15 cellular contexts compared by ENCODE assay signal in genomic region chr1:198700396-198700795, GRCh38.
DNase-seq lines count a peak whose midpoint lies in the region; ATAC-seq and TF ChIP-seq lines count a peak whose summit lies in the region.
"Had no signal": no experiment of that assay in that cellular context is flagged by ENCODE, and none has a peak within 500 bp of the region (broad histone marks: within the 10 kb centered on the region; RNA-seq: fewer than 3 reads in every experiment).

No MANE protein-coding gene starts in this region.

- peaks cover 24% of the 10 kb centered on the region for H3K4me1 Mint-ChIP-seq in Calu3 (ENCODE audit: low read depth, unreplicated experiment)
- H3K4me1 Mint-ChIP-seq in activated naive CD8-positive, alpha-beta T cell (ENCODE audit: low read depth), result peaks cover 84% of the 10 kb centered on the region
- H3K4me1 Mint-ChIP-seq in naive thymus-derived CD8-positive, alpha-beta T cell, result peaks cover 33 to 86% (median 80%) of the 10 kb centered on the region in 4 donors

- peak overlapping the region; percentile 45 for H3K9ac ChIP-seq in HUES64 (ENCODE audit: low read depth, low read length)

- CTCF ChIA-PET in Calu3 (lab: Charles Lee), result interaction anchor here (0.6 kb wide), 1 partner anchor 44 kb away, joined by 3 read pairs; no protein-coding TSS in a partner anchor

- no peaks in the 10 kb centered on the region for H3K27me3 Mint-ChIP-seq in Calu3 (ENCODE audit: unreplicated experiment)
- H3K27me3 Mint-ChIP-seq in activated naive CD8-positive, alpha-beta T cell, result no peaks in the 10 kb centered on the region
- H3K27me3 Mint-ChIP-seq in naive thymus-derived CD8-positive, alpha-beta T cell, result no peaks in the 10 kb centered on the region

- DNase-seq in Calu3 (no peak), DMS53 treated with DMSO at 0.1 percent for 48 hours (lab: John Stamatoyannopoulos, UW; ENCODE audit: unreplicated experiment) (no peak), coronary artery (ENCODE audit: low spot score) (no peak)
- no peak for DNase-seq in naive thymus-derived CD8-positive, alpha-beta T cell
- no peak for DNase-seq in stimulated activated CD4-positive, alpha-beta T cell treated with anti-CD3 and anti-CD28 coated beads, Interleukin-4, amount 100 ng/mL, for 4 hours
- DNase-seq: activated T-cell treated with anti-CD3 and anti-CD28 coated beads, Interleukin-2, amount 50 U/mL, for 4 hours; HCEC 1CT; left cardiac atrium; NCI-H2081 treated with DMSO at 0.1 percent for 48 hours; SHP77; spleen had no signal

- H3K4me3 ChIP-seq in HUES64 (ENCODE audit: low read length) (no peak overlapping the region), coronary artery (no peak overlapping the region)
- H3K4me3 ChIP-seq: spleen, thoracic aorta had no signal

- H3K36me3 ChIP-seq in HUES64 (ENCODE audit: insufficient read depth, low read length), result no peaks in the 10 kb centered on the region
- H3K36me3 ChIP-seq: thoracic aorta had no signal

- no peak for ATAC-seq in naive thymus-derived CD8-positive, alpha-beta T cell
- ATAC-seq in GM21360 (IDR thresholded peaks at IDR 0.05; ENCODE audit: unreplicated experiment), result no peak

- H3K9me3 ChIP-seq in HUES64 (ENCODE audit: insufficient read depth, low read depth, low read length), result no peaks in the 10 kb centered on the region
- H3K9me3 ChIP-seq: spleen, thoracic aorta had no signal

- H3K27ac ChIP-seq in HUES64 (ENCODE audit: low read depth, low read length), result peak overlapping the region; percentile 20; the same call in 1 of the 2 replicates
- H3K27ac ChIP-seq in coronary artery, result no peak overlapping the region
- H3K27ac ChIP-seq: thoracic aorta had no signal

- no peaks in the 10 kb centered on the region for H3K27me3 ChIP-seq in HUES64 (ENCODE audit: insufficient read depth, low read length)
- H3K27me3 ChIP-seq: spleen had no signal

- TF ChIP-seq CTCF in Calu3 (IDR thresholded peaks at IDR 0.05; ENCODE audit: unreplicated experiment) (no peak), coronary artery (IDR thresholded peaks at IDR 0.05) (no peak)

- H3K4me1 ChIP-seq in HUES64 (ENCODE audit: insufficient read depth, low read length), result peaks cover 44% of the 10 kb centered on the region

- H3K9me3 Mint-ChIP-seq in Calu3 (ENCODE audit: low read depth, unreplicated experiment), result no peaks in the 10 kb centered on the region
- H3K9me3 Mint-ChIP-seq in activated naive CD8-positive, alpha-beta T cell (ENCODE audit: low read depth), result no peaks in the 10 kb centered on the region
- H3K9me3 Mint-ChIP-seq in naive thymus-derived CD8-positive, alpha-beta T cell, result no peaks in the 10 kb centered on the region
- H3K9me3 Mint-ChIP-seq: activated T-cell treated with anti-CD3 and anti-CD28 coated beads, Interleukin-2, amount 50 U/mL, for 4 hours had no signal

- peak overlapping the region; percentile 34 for H3K27ac Mint-ChIP-seq in Calu3 (ENCODE audit: unreplicated experiment)
- H3K27ac Mint-ChIP-seq in activated naive CD8-positive, alpha-beta T cell, result peak overlapping the region; percentile 68
- H3K27ac Mint-ChIP-seq in naive thymus-derived CD8-positive, alpha-beta T cell, result peak overlapping the region; percentile 52 to 92 (median 86)

- POLR2A ChIA-PET in naive thymus-derived CD8-positive, alpha-beta T cell (lab: Charles Lee), result interaction anchor here (1.0 to 1.2 kb wide), 4 partner anchors 11 to 79 kb away, joined by 3 to 5 read pairs (median 4); no protein-coding TSS in a partner anchor

- H3K36me3 Mint-ChIP-seq in Calu3 (ENCODE audit: insufficient read depth, unreplicated experiment), result peaks cover 7% of the 10 kb centered on the region
- H3K36me3 Mint-ChIP-seq in activated naive CD8-positive, alpha-beta T cell, result peaks cover 31% of the 10 kb centered on the region
- H3K36me3 Mint-ChIP-seq in naive thymus-derived CD8-positive, alpha-beta T cell, result peaks cover 36 to 94% (median 64%) of the 10 kb centered on the region in 3 donors

- no TSS peak for BruUV-seq in Calu3 (replicated peaks; lab: Mats Ljungman, UMichigan)

- no peak overlapping the region for H3K4me3 Mint-ChIP-seq in Calu3 (ENCODE audit: low read depth, unreplicated experiment)
- H3K4me3 Mint-ChIP-seq in activated naive CD8-positive, alpha-beta T cell, result no peak overlapping the region
- peak overlapping the region in 7 of 10 donors; percentile 16 to 76 (median 42) for H3K4me3 Mint-ChIP-seq in naive thymus-derived CD8-positive, alpha-beta T cell

- WGBS in HUES64, result 100% methylated on average over 1 of the region's 1 CpG

- intact Hi-C loops in Calu3 (cut with micrococcal nuclease; ENCODE audit: unreplicated experiment), result no loop called here

Comparison
In these comparisons a context has a peak if more than half of its experiments do, and no peak if none do; other contexts are left out.
1. H3K27ac Mint-ChIP-seq: peak in every context shown above with its lines; median percentile 86 in naive thymus-derived CD8-positive, alpha-beta T cell; 68 in activated naive CD8-positive, alpha-beta T cell; 34 in Calu3.
2. H3K4me3 Mint-ChIP-seq: peak in naive thymus-derived CD8-positive, alpha-beta T cell (7 of 10); none in Calu3 (single experiment) and activated naive CD8-positive, alpha-beta T cell (single experiment).